ENCODE assay signal across 6 cellular contexts in the genomic region with DNA sequence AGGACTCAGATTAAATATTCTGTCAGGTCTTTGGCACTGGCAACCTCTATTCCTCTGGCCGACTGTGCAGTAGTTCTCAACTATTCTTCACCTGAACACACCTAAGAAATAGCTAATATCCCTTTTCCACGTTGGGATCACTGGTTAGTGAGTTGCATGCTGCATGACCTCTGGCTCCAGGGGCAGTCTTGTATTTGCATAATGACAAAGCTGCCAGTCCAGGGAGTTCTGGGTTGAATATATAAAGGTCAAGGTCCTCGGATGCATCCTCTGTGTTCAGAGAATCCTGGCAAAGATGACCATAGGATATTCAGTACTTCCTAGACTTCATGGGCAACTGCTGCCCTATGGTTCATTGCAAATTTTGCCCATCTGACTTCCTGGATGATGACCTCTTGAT.
"Had no signal": no experiment of that assay in that cellular context is flagged by ENCODE, and none has a peak within 500 bp of the region (broad histone marks: within the 10 kb centered on the region; RNA-seq: fewer than 3 reads in every experiment).

No MANE protein-coding gene starts in this region.

- ATAC-seq: GM23338 had no signal

- H2AFZ ChIP-seq: GM23338 had no signal

- H3K27me3 Mint-ChIP-seq: IgD-negative memory B cell had no signal

- H3K27ac ChIP-seq: KMS-11 had no signal

- H3K4me2 ChIP-seq: GM23338, KMS-11 had no signal

- H3K4me1 Mint-ChIP-seq: IgD-negative memory B cell had no signal

- DNase-seq: H9, HCEC 1CT, KBM-7 had no signal

- H3K36me3 Mint-ChIP-seq: IgD-negative memory B cell had no signal

- H3K9ac ChIP-seq: KMS-11 had no signal

- H3K4me3 Mint-ChIP-seq: GM23338, H9, IgD-negative memory B cell had no signal

- H3K27ac Mint-ChIP-seq: GM23338, H9, IgD-negative memory B cell had no signal

- H3K4me3 ChIP-seq: GM23338 had no signal

- H3K9me3 Mint-ChIP-seq: GM23338, H9, IgD-negative memory B cell had no signal
